22 cellular contexts compared by ENCODE assay signal in genomic region chr2:1521191-1521877, GRCh38.
"Had no signal": no experiment of that assay in that cellular context is flagged by ENCODE, and none has a peak within 500 bp of the region (broad histone marks: within the 10 kb centered on the region; RNA-seq: fewer than 3 reads in every experiment).

No MANE protein-coding gene starts in this region.

- H3K4me3 ChIP-seq: esophagus muscularis mucosa, gastroesophageal sphincter, heart left ventricle, left lung, right atrium auricular region, skin epidermis, thyroid gland had no signal

- H3K9me3 ChIP-seq: esophagus muscularis mucosa, gastroesophageal sphincter, heart left ventricle, left lung, right atrium auricular region, thyroid gland had no signal

- FAIRE-seq: bronchial epithelial cell had no signal

- H3K27me3 Mint-ChIP-seq: activated naive CD8-positive, alpha-beta T cell; dendritic cell treated with granulocyte-macrophage colony-stimulating factor and Interleukin-4, amounts not matched to agents 40 ng/mL and 50 ng/mL, for 4 days had no signal

- H3K36me3 Mint-ChIP-seq: activated naive CD8-positive, alpha-beta T cell; mesothelial cell of epicardium; WTC11 had no signal

- H3K9me3 Mint-ChIP-seq: activated T-cell treated with anti-CD3 and anti-CD28 coated beads, Interleukin-2, amount 50 U/mL, for 4 hours; mesothelial cell of epicardium; nephron; T-helper 2 cell treated with Interferon-gamma antibody and Interleukin-4, amounts not matched to agents 5 μg/mL and 100 μg/mL, for 36 hours; WTC11 had no signal

- ATAC-seq: activated T-cell treated with anti-CD3 and anti-CD28 coated beads, Interleukin-2, amount 50 U/mL, for 4 hours; gastroesophageal sphincter; heart left ventricle; left lung; WTC11 had no signal

- H3K27ac ChIP-seq: esophagus muscularis mucosa, gastroesophageal sphincter, heart left ventricle, left lung, right atrium auricular region, skin epidermis had no signal

- H3K36me3 ChIP-seq: gastroesophageal sphincter, heart left ventricle, left lung, right atrium auricular region had no signal

- H3K4me1 ChIP-seq: gastroesophageal sphincter, left lung, thyroid gland had no signal

- H3K4me1 Mint-ChIP-seq: WTC11 had no signal

- H3K4me3 Mint-ChIP-seq: activated naive CD8-positive, alpha-beta T cell; activated T-cell treated with anti-CD3 and anti-CD28 coated beads, Interleukin-2, amount 50 U/mL, for 4 hours; dendritic cell treated with granulocyte-macrophage colony-stimulating factor and Interleukin-4, amounts not matched to agents 40 ng/mL and 50 ng/mL, for 4 days; mesothelial cell of epicardium; nephron; T-helper 2 cell treated with Interferon-gamma antibody and Interleukin-4, amounts not matched to agents 5 μg/mL and 100 μg/mL, for 36 hours; WTC11 had no signal

- H3K27me3 ChIP-seq: heart left ventricle, left lung, right atrium auricular region, thyroid gland had no signal

- H3K27ac Mint-ChIP-seq: activated naive CD8-positive, alpha-beta T cell; dendritic cell treated with granulocyte-macrophage colony-stimulating factor and Interleukin-4, amounts not matched to agents 40 ng/mL and 50 ng/mL, for 4 days; mesothelial cell of epicardium; nephron; T-helper 2 cell treated with Interferon-gamma antibody and Interleukin-4, amounts not matched to agents 5 μg/mL and 100 μg/mL, for 36 hours; WTC11 had no signal

- DNase-seq: activated CD4-positive, alpha-beta T cell treated with anti-CD3 and anti-CD28 coated beads for 48 hours; activated CD8-positive, alpha-beta memory T cell treated with anti-CD3 and anti-CD28 coated beads, Interleukin-2, amount 50 U/mL, for 4 hours; activated effector memory CD4-positive, alpha-beta T cell treated with Interleukin-2 at 50 U/mL for 16 hours; activated T-cell treated with anti-CD3 and anti-CD28 coated beads, Interleukin-2, amount 50 U/mL, for 4 hours; effector CD8-positive, alpha-beta T cell; left lung; nucleus accumbens; stimulated activated CD4-positive, alpha-beta T cell treated with anti-CD3 and anti-CD28 coated beads, Interleukin-15, amount 100 ng/mL, for 24 hours; stimulated activated CD4-positive, alpha-beta T cell treated with anti-CD3 and anti-CD28 coated beads, Interleukin-2, amount 100 ng/mL, for 48 hours had no signal
